20 cellular contexts compared by ENCODE assay signal in the genomic region with DNA sequence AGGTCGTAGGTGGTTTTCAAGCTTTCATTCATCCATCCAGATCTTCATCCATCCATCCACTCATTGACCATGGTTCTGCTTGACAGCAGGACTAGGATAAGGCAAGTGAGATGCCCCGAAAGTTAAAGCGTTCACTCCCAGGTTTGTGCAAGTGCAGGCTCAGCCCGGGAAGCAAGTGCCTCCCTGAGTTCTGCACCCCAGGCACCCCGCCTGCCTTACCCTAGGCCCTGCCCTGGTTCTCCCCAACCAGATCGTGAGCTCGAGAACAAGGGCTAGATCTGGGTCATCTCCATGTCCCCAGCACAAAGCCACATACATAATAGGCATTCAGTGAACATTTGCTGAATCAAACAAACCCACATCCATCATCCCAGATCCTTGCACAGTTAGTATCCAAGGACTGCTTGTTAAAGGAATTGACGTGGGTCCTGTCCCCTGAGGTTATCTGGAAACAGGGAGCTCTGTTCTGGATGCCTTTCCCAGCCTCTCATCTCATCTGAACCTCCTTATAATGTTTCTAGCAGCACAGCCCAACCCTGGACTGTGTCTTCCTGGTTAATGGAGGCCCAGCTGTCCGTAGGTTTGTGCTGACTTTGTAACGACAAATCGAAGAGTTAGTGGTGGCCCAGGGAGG.
DNase-seq lines count a peak whose midpoint lies in the region; ATAC-seq and TF ChIP-seq lines count a peak whose summit lies in the region.
"Had no signal": no experiment of that assay in that cellular context is flagged by ENCODE, and none has a peak within 500 bp of the region (broad histone marks: within the 10 kb centered on the region; RNA-seq: fewer than 3 reads in every experiment).

No MANE protein-coding gene starts in this region.

- peaks cover 7% of the 10 kb centered on the region for H3K9me3 Mint-ChIP-seq in osteocyte (ENCODE audit: unreplicated experiment)
- no peaks in the 10 kb centered on the region for H3K9me3 Mint-ChIP-seq in activated T-cell treated with anti-CD3 and anti-CD28 coated beads, Interleukin-2, amount 50 U/mL, for 24 hours
- H3K9me3 Mint-ChIP-seq: activated T-helper 2 cell treated with anti-CD3 and anti-CD28 coated beads, Interferon-gamma antibody, Interleukin-2, Interleukin-4, amounts not matched to agents 10 μg/mL and 5 μg/mL and 100 μg/mL, durations not matched to agents 14 hours and 24 hours and 36 hours had no signal

- DNase-seq in EH (ENCODE audit: low read depth) (peak; percentile 62), RWPE1 (ENCODE audit: low spot score) (no peak), osteocyte (ENCODE audit: extremely low spot score, unreplicated experiment) (no peak), DMS 273 (lab: John Stamatoyannopoulos, UW; ENCODE audit: unreplicated experiment) (no peak), NCI-H446 (lab: John Stamatoyannopoulos, UW) (no peak)
- no peak for DNase-seq in activated T-cell treated with anti-CD3 and anti-CD28 coated beads, Interleukin-2, amount 50 U/mL, for 24 hours
- DNase-seq: activated CD4-positive, CD25-positive, alpha-beta regulatory T cell; activated CD8-positive, alpha-beta memory T cell treated with anti-CD3 and anti-CD28 coated beads for 24 hours; midbrain; MM.1S; NCI-H187; NCI-H446 treated with DMSO at 0.1 percent for 48 hours; occipital lobe; T-helper 2 cell had no signal

- CTCF ChIA-PET in RWPE1 (lab: Yijun Ruan, JAX) = no interaction called here

- peak; percentile 16 for ATAC-seq in esophagus mucosa
- no peak for ATAC-seq in GM18520 (IDR thresholded peaks at IDR 0.05; ENCODE audit: unreplicated experiment)

- no peaks in the 10 kb centered on the region for H3K27me3 Mint-ChIP-seq in osteocyte (ENCODE audit: unreplicated experiment)
- H3K27me3 Mint-ChIP-seq in activated T-cell treated with anti-CD3 and anti-CD28 coated beads, Interleukin-2, amount 50 U/mL, for 24 hours = peaks cover 16% of the 10 kb centered on the region

- no peak for TF ChIP-seq CTCF in RWPE1 (conservative IDR thresholded peaks at IDR 0.05; ENCODE audit: low read depth)
- TF ChIP-seq CTCF in osteocyte (IDR thresholded peaks at IDR 0.05) = no peak

- H3K36me3 Mint-ChIP-seq in osteocyte (ENCODE audit: unreplicated experiment) = no peaks in the 10 kb centered on the region
- H3K36me3 Mint-ChIP-seq in activated T-cell treated with anti-CD3 and anti-CD28 coated beads, Interleukin-2, amount 50 U/mL, for 24 hours (ENCODE audit: low read depth) = no peaks in the 10 kb centered on the region

- peaks cover 33% of the 10 kb centered on the region for H3K4me1 Mint-ChIP-seq in osteocyte (ENCODE audit: unreplicated experiment)
- H3K4me1 Mint-ChIP-seq in activated T-cell treated with anti-CD3 and anti-CD28 coated beads, Interleukin-2, amount 50 U/mL, for 24 hours (ENCODE audit: low read depth) = no peaks in the 10 kb centered on the region

- POLR2A ChIA-PET in RWPE1 (lab: Yijun Ruan, JAX; ENCODE audit: low non-redundant PET) = no interaction called here

- no peak overlapping the region for H3K4me3 Mint-ChIP-seq in osteocyte (ENCODE audit: unreplicated experiment)
- H3K4me3 Mint-ChIP-seq in activated T-cell treated with anti-CD3 and anti-CD28 coated beads, Interleukin-2, amount 50 U/mL, for 24 hours = no peak overlapping the region

- peak overlapping the region; percentile 68 for H3K27ac ChIP-seq in RWPE1
- H3K27ac ChIP-seq: esophagus muscularis mucosa, hepatocyte, right lobe of liver had no signal

- H3K27ac Mint-ChIP-seq in osteocyte (ENCODE audit: unreplicated experiment) = peak overlapping the region; percentile 91
- no peak overlapping the region for H3K27ac Mint-ChIP-seq in activated T-cell treated with anti-CD3 and anti-CD28 coated beads, Interleukin-2, amount 50 U/mL, for 24 hours
- H3K27ac Mint-ChIP-seq: activated T-helper 2 cell treated with anti-CD3 and anti-CD28 coated beads, Interferon-gamma antibody, Interleukin-2, Interleukin-4, amounts not matched to agents 10 μg/mL and 5 μg/mL and 100 μg/mL, durations not matched to agents 14 hours and 24 hours and 36 hours had no signal
